9 cellular contexts compared by ENCODE assay signal in genomic region chr18:48932822-48933510, GRCh38. TPM values are rescaled to one million over a fixed set of nuclear protein-coding genes. Genes with fewer than 3 reads are reported as not detected.
A peak's percentile ranks its signal among the peaks of the same experiment; 100 is the strongest.
DNase-seq lines count a peak whose midpoint lies in the region; ATAC-seq, FAIRE-seq and TF ChIP-seq lines count a peak whose summit lies in the region.
"Had no signal": no experiment of that assay in that cellular context is flagged by ENCODE, and none has a peak within 500 bp of the region (broad histone marks: within the 10 kb centered on the region; RNA-seq: fewer than 3 reads in every experiment).

No MANE protein-coding gene starts in this region.

- peaks cover 98% of the 10 kb centered on the region for H3K79me2 ChIP-seq in ACC112 (ENCODE audit: control insufficient read depth, insufficient read depth, low read length, unreplicated experiment)

- H3K9me3 ChIP-seq in lung (ENCODE audit: control insufficient read depth in 2 of 2, insufficient read depth in 1 of 2, low read length in 1 of 2): no peaks in the 10 kb centered on the region

- peaks cover 83% of the 10 kb centered on the region for H3K4me1 Mint-ChIP-seq in activated T-helper 2 cell treated with anti-CD3 and anti-CD28 coated beads, Interferon-gamma antibody, Interleukin-2, Interleukin-4, amounts not matched to agents 10 μg/mL and 5 μg/mL and 100 μg/mL, durations not matched to agents 14 hours and 24 hours and 36 hours (ENCODE audit: low read depth)

- no peak overlapping the region for H2AFZ ChIP-seq in ACC112 (ENCODE audit: low read length, unreplicated experiment)

- peak overlapping the region; percentile 62 for H3K4me3 Mint-ChIP-seq in activated T-helper 2 cell treated with anti-CD3 and anti-CD28 coated beads, Interferon-gamma antibody, Interleukin-2, Interleukin-4, amounts not matched to agents 10 μg/mL and 5 μg/mL and 100 μg/mL, durations not matched to agents 14 hours and 24 hours and 36 hours (ENCODE audit: low read depth)

- DNase-seq in HL-60 (ENCODE audit: low read depth in 1 of 2, low spot score in 1 of 2) (peak; percentile 81 to 89), lung (ENCODE audit: low spot score) (no peak), GM12892 (ENCODE audit: insufficient read length) (no peak), SK-N-DZ (ENCODE audit: low spot score) (no peak), SHP77 treated with DMSO at 0.1 percent for 48 hours (lab: John Stamatoyannopoulos, UW) (no peak), omental fat pad (ENCODE audit: low spot score) (no peak)
- DNase-seq in activated T-helper 2 cell treated with anti-CD3 and anti-CD28 coated beads, Interferon-gamma antibody, Interleukin-2, Interleukin-4, amounts not matched to agents 10 μg/mL and 5 μg/mL and 100 μg/mL, durations not matched to agents 14 hours and 24 hours and 36 hours (ENCODE audit: low spot score): no peak

- TF ChIP-seq CTCF in HL-60 (IDR thresholded peaks at IDR 0.05; ENCODE audit: insufficient read depth, low read length): no peak
- no peak for TF ChIP-seq CTCF in lung (IDR thresholded peaks at IDR 0.05; ENCODE audit: control extremely low read depth, extremely low read depth)
- no peak for TF ChIP-seq CTCF in omental fat pad (IDR thresholded peaks at IDR 0.05)

- intact Hi-C loops in activated T-helper 2 cell treated with anti-CD3 and anti-CD28 coated beads, Interferon-gamma antibody, Interleukin-2, Interleukin-4, amounts not matched to agents 10 μg/mL and 5 μg/mL and 100 μg/mL, durations not matched to agents 14 hours and 24 hours and 36 hours (cut with micrococcal nuclease): no loop called here

- H3K36me3 ChIP-seq in ACC112 (ENCODE audit: insufficient read depth, low read length): no peaks in the 10 kb centered on the region
- H3K36me3 ChIP-seq in lung (ENCODE audit: control insufficient read depth in 2 of 2, insufficient read depth in 2 of 2, low read length in 2 of 2): peaks cover 0 to 3% of the 10 kb centered on the region in 2 donors

- H3K9me3 Mint-ChIP-seq in activated T-helper 2 cell treated with anti-CD3 and anti-CD28 coated beads, Interferon-gamma antibody, Interleukin-2, Interleukin-4, amounts not matched to agents 10 μg/mL and 5 μg/mL and 100 μg/mL, durations not matched to agents 14 hours and 24 hours and 36 hours: no peaks in the 10 kb centered on the region

- TF ChIP-seq POLR2A in GM12892 (IDR thresholded peaks at IDR 0.05; ENCODE audit: low read depth, low read length): no peak

- no peak for ATAC-seq in lung (ENCODE audit: insufficient read depth, low FRiP score)
- ATAC-seq in omental fat pad (ENCODE audit: low FRiP score): no peak

- WGBS in lung, 2 donors: 39 to 40% methylated on average over 10 of the region's 10 CpGs

- no peak for FAIRE-seq in GM12892 (lab: Jason Lieb, UNC)
- FAIRE-seq: TTC549 had no signal

- peak overlapping the region; percentile 84 for H3K27ac ChIP-seq in ACC112 (ENCODE audit: low read depth, low read length)
- H3K27ac ChIP-seq in HL-60 (replicated peaks): peak overlapping the region; percentile 90
- H3K27ac ChIP-seq in lung (ENCODE audit: low read depth in 1 of 2, low read length in 1 of 2): peak overlapping the region; percentile 50 to 89

- H3K36me3 Mint-ChIP-seq in activated T-helper 2 cell treated with anti-CD3 and anti-CD28 coated beads, Interferon-gamma antibody, Interleukin-2, Interleukin-4, amounts not matched to agents 10 μg/mL and 5 μg/mL and 100 μg/mL, durations not matched to agents 14 hours and 24 hours and 36 hours (ENCODE audit: low read depth): peaks cover 43% of the 10 kb centered on the region

- H3K4me1 ChIP-seq in ACC112 (ENCODE audit: control insufficient read depth, insufficient read depth, low read length, unreplicated experiment): peaks cover 87% of the 10 kb centered on the region
- H3K4me1 ChIP-seq in lung (ENCODE audit: control insufficient read depth in 2 of 2, insufficient read depth in 2 of 2, low read length in 2 of 2): peaks cover 55 to 67% of the 10 kb centered on the region in 2 donors

- H3K4me3 ChIP-seq in ACC112 (ENCODE audit: low read depth, low read length) (peak overlapping the region; percentile 48), HL-60 (replicated peaks; ENCODE audit: insufficient read depth, low read length) (no peak overlapping the region), lung (no peak overlapping the region)

- H3K27ac Mint-ChIP-seq in activated T-helper 2 cell treated with anti-CD3 and anti-CD28 coated beads, Interferon-gamma antibody, Interleukin-2, Interleukin-4, amounts not matched to agents 10 μg/mL and 5 μg/mL and 100 μg/mL, durations not matched to agents 14 hours and 24 hours and 36 hours: peak overlapping the region; percentile 92

- no peaks in the 10 kb centered on the region for H3K27me3 ChIP-seq in ACC112 (ENCODE audit: insufficient read depth, low read length)
- H3K27me3 ChIP-seq in HL-60 (ENCODE audit: insufficient read depth, poor library complexity, severe bottlenecking): no peaks in the 10 kb centered on the region
- no peaks in the 10 kb centered on the region for H3K27me3 ChIP-seq in lung (ENCODE audit: control insufficient read depth, insufficient read depth)

- no peaks in the 10 kb centered on the region for H3K27me3 Mint-ChIP-seq in activated T-helper 2 cell treated with anti-CD3 and anti-CD28 coated beads, Interferon-gamma antibody, Interleukin-2, Interleukin-4, amounts not matched to agents 10 μg/mL and 5 μg/mL and 100 μg/mL, durations not matched to agents 14 hours and 24 hours and 36 hours (ENCODE audit: low read depth)

RNA-seq across cellular contexts. Expression of gene SMAD7, which starts 17.8 kb away (rescaled TPM):
- 21.1 and 22.4 TPM in 2 replicates for total RNA-seq in activated T-helper 2 cell treated with anti-CD3 and anti-CD28 coated beads, Interferon-gamma antibody, Interleukin-2, Interleukin-4, amounts not matched to agents 10 μg/mL and 5 μg/mL and 100 μg/mL, durations not matched to agents 14 hours and 24 hours and 36 hours
- 10 to 100 TPM; 39.1 to 58.8 TPM for total RNA-seq in lung
- polyA plus RNA-seq in lung: 10 to 100 TPM; 11.8 to 32.5 TPM
- polyA plus RNA-seq in GM12892 (2012; ENCODE audit: missing spikeins): 13.8 TPM
- polyA plus RNA-seq in SK-N-DZ (2014; cell fraction: cytosol; rRNA removed): 9.8 and 14.5 TPM in 2 replicates
- polyA plus RNA-seq in SK-N-DZ (2014; cell fraction: nucleus; rRNA removed): 6.3 and 6.9 TPM in 2 replicates
- total RNA-seq in omental fat pad: 10 to 100 TPM; 33.6 to 78.4 (median 47.2) TPM

Comparison
In these comparisons a context has a peak if more than half of its experiments do, and no peak if none do; other contexts are left out.
1. DNase-seq: peak in HL-60 (2 of 2); none in activated T-helper 2 cell treated with anti-CD3 and anti-CD28 coated beads, Interferon-gamma antibody, Interleukin-2, Interleukin-4, amounts not matched to agents 10 μg/mL and 5 μg/mL and 100 μg/mL, durations not matched to agents 14 hours and 24 hours and 36 hours (single experiment), lung (single experiment), GM12892 (single experiment), SK-N-DZ (single experiment), SHP77 treated with DMSO at 0.1 percent for 48 hours (single experiment) and omental fat pad (single experiment).
2. Peak in every context shown above with its lines, with median percentiles within 50 percentile points of each other: H3K27ac ChIP-seq.